ENCODE assay signal across 8 cellular contexts in genomic region chr16:1048442-1049112, GRCh38. TPM values are rescaled to one million over a fixed set of nuclear protein-coding genes. Genes with fewer than 3 reads are reported as not detected.
DNase-seq lines count a peak whose midpoint lies in the region; ATAC-seq, FAIRE-seq and TF ChIP-seq lines count a peak whose summit lies in the region.
"Had no signal": no experiment of that assay in that cellular context is flagged by ENCODE, and none has a peak within 500 bp of the region (broad histone marks: within the 10 kb centered on the region; RNA-seq: fewer than 3 reads in every experiment).

No MANE protein-coding gene starts in this region.

- FAIRE-seq in RCC 7860 (lab: Jason Lieb, UNC) = no peak

- no peak overlapping the region for H3K27ac Mint-ChIP-seq in endothelial cell (ENCODE audit: unreplicated experiment)
- H3K27ac Mint-ChIP-seq: activated naive CD8-positive, alpha-beta T cell had no signal

- DNase-seq in EH (ENCODE audit: low read depth) = peak; percentile 26
- DNase-seq in NCI-H2107 treated with DMSO at 0.1 percent for 48 hours (lab: John Stamatoyannopoulos, UW; ENCODE audit: unreplicated experiment) = peak; percentile 12
- DNase-seq in endothelial cell (ENCODE audit: low spot score) = peak; percentile 65
- peak in 53 of 56 donors; percentile 19 to 91 (median 76) for DNase-seq in nucleus accumbens (lab: John Stamatoyannopoulos, UW)
- no peak for DNase-seq in DMS114 treated with DMSO at 0.1 percent for 48 hours (lab: John Stamatoyannopoulos, UW; ENCODE audit: unreplicated experiment)
- DNase-seq in RCC 7860 (ENCODE audit: low spot score) = no peak

- TF ChIP-seq CTCF in endothelial cell (IDR thresholded peaks at IDR 0.05; ENCODE audit: unreplicated experiment) = no peak

- no peaks in the 10 kb centered on the region for H3K36me3 Mint-ChIP-seq in endothelial cell (ENCODE audit: low read depth, unreplicated experiment)
- H3K36me3 Mint-ChIP-seq: activated naive CD8-positive, alpha-beta T cell had no signal

- H3K27me3 Mint-ChIP-seq in endothelial cell (ENCODE audit: unreplicated experiment) = peaks cover 2% of the 10 kb centered on the region
- H3K27me3 Mint-ChIP-seq: activated naive CD8-positive, alpha-beta T cell had no signal

- H3K9me3 Mint-ChIP-seq in endothelial cell (ENCODE audit: unreplicated experiment) = no peaks in the 10 kb centered on the region

- no peak overlapping the region for H3K4me3 Mint-ChIP-seq in endothelial cell (ENCODE audit: unreplicated experiment)
- H3K4me3 Mint-ChIP-seq: activated naive CD8-positive, alpha-beta T cell had no signal

- ATAC-seq in HG02642 (IDR thresholded peaks at IDR 0.05; ENCODE audit: poor library complexity, unreplicated experiment) = no peak

- no peaks in the 10 kb centered on the region for H3K4me1 Mint-ChIP-seq in endothelial cell (ENCODE audit: unreplicated experiment)

RNA-seq across cellular contexts. Expression of gene SSTR5, which starts 24.0 kb away (rescaled TPM):
- total RNA-seq in endothelial cell (ENCODE audit: unreplicated experiment) = not detected

RNA-seq across cellular contexts. Expression of gene C1QTNF8, which starts 47.5 kb away (rescaled TPM):
- total RNA-seq in endothelial cell (ENCODE audit: unreplicated experiment) = not detected

Comparison
In these comparisons a context has a peak if more than half of its experiments do, and no peak if none do; other contexts are left out.
1. DNase-seq: peak in EH (single experiment), NCI-H2107 treated with DMSO at 0.1 percent for 48 hours (single experiment), endothelial cell (single experiment) and nucleus accumbens (53 of 56); none in DMS114 treated with DMSO at 0.1 percent for 48 hours (single experiment) and RCC 7860 (single experiment).